1 cellular context compared by ENCODE assay signal in the genomic region with DNA sequence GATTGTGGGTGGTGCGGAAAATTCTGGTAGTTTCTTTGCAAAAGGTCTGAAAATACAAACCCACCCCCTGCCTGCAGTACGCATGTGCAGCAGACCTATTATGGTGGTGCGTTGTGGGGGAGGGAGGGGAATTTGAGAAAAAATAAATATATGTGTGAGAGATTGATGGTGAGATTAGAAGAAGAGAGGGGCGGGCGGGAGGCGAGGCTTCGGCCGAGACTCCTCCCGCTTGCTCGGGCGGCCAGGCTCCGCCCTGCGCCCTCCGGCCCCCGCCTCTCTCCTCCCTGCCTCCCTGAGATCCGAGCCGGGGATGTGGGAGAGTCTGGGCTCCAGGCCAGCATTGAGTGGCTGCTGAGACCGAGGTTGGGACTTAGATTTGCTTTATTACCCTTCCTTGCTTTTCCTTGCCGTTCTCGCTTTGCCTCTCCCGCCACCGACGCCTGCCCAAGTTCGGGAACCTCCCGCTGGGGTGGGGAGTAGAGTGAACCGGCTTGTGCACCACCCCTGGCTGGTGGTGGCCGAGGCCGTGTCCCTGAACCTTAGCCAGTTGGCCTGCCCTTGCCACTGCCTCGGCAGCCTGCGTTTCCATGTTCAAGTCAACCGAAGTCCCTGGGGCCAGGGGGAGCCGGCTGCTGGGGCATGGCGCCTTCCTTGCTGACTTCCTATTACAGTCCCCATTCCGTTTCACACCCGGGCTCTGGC.
TF ChIP-seq lines count a peak whose summit lies in the region.

No MANE protein-coding gene starts in this region.

TF ChIP-seq in HepG2, 621 proteins besides CTCF, POLR2A, EP300 and RAD21 (continued from another document and continues in another):
- TF ChIP-seq, protein P1, sequence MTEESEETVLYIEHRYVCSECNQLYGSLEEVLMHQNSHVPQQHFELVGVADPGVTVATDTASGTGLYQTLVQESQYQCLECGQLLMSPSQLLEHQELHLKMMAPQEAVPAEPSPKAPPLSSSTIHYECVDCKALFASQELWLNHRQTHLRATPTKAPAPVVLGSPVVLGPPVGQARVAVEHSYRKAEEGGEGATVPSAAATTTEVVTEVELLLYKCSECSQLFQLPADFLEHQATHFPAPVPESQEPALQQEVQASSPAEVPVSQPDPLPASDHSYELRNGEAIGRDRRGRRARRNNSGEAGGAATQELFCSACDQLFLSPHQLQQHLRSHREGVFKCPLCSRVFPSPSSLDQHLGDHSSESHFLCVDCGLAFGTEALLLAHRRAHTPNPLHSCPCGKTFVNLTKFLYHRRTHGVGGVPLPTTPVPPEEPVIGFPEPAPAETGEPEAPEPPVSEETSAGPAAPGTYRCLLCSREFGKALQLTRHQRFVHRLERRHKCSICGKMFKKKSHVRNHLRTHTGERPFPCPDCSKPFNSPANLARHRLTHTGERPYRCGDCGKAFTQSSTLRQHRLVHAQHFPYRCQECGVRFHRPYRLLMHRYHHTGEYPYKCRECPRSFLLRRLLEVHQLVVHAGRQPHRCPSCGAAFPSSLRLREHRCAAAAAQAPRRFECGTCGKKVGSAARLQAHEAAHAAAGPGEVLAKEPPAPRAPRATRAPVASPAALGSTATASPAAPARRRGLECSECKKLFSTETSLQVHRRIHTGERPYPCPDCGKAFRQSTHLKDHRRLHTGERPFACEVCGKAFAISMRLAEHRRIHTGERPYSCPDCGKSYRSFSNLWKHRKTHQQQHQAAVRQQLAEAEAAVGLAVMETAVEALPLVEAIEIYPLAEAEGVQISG (CRISPR knock-in tag; IDR thresholded peaks at IDR 0.05): 0 out of 2 replicates have a peak, but pooled peaks have one; percentile 42
- TF ChIP-seq, protein P2, sequence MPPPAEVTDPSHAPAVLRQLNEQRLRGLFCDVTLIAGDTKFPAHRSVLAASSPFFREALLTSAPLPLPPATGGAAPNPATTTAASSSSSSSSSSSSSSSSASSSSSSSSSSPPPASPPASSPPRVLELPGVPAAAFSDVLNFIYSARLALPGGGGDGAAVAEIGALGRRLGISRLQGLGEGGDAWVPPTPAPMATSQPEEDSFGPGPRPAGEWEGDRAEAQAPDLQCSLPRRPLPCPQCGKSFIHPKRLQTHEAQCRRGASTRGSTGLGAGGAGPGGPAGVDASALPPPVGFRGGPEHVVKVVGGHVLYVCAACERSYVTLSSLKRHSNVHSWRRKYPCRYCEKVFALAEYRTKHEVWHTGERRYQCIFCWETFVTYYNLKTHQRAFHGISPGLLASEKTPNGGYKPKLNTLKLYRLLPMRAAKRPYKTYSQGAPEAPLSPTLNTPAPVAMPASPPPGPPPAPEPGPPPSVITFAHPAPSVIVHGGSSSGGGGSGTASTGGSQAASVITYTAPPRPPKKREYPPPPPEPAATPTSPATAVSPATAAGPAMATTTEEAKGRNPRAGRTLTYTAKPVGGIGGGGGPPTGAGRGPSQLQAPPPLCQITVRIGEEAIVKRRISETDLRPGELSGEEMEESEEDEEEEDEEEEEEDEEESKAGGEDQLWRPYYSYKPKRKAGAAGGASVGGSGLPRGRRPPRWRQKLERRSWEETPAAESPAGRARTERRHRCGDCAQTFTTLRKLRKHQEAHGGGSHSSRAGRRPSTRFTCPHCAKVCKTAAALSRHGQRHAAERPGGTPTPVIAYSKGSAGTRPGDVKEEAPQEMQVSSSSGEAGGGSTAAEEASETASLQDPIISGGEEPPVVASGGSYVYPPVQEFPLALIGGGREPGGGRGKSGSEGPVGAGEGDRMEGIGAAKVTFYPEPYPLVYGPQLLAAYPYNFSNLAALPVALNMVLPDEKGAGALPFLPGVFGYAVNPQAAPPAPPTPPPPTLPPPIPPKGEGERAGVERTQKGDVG (CRISPR knock-in tag; IDR thresholded peaks at IDR 0.05; ENCODE audit: borderline replicate concordance): 0 out of 2 replicates have a peak, but pooled peaks have one; percentile 59
- TF ChIP-seq SMYD3 (CRISPR knock-in tag; IDR thresholded peaks at IDR 0.05) (no peak), ZSCAN25 (CRISPR knock-in tag; IDR thresholded peaks at IDR 0.05) (peak; percentile 79), HOXD1 (CRISPR knock-in tag; IDR thresholded peaks at IDR 0.05) (no peak), PHF21A (CRISPR knock-in tag; IDR thresholded peaks at IDR 0.05) (peak; percentile 65; the same call in 1 of the 2 replicates), PITX1 (CRISPR knock-in tag; IDR thresholded peaks at IDR 0.05) (peak; percentile 17; the same call in 1 of the 2 replicates), NPAS2 (CRISPR knock-in tag; IDR thresholded peaks at IDR 0.05; ENCODE audit: borderline replicate concordance) (no peak), ZNF160 (CRISPR knock-in tag; IDR thresholded peaks at IDR 0.05) (no peak), NR2C2 (CRISPR knock-in tag; IDR thresholded peaks at IDR 0.05; ENCODE audit: borderline replicate concordance) (peak; percentile 40; the same call in 1 of the 2 replicates), ZNF629 (CRISPR knock-in tag; conservative IDR thresholded peaks at IDR 0.05) (no peak), EED (CRISPR knock-in tag; IDR thresholded peaks at IDR 0.05) (no peak), ZNF205 (CRISPR knock-in tag; IDR thresholded peaks at IDR 0.05) (no peak), DMAP1 (CRISPR knock-in tag; IDR thresholded peaks at IDR 0.05) (peak; percentile 28; the same call in 1 of the 2 replicates), HOXA5 (CRISPR knock-in tag; IDR thresholded peaks at IDR 0.05) (no peak), KAT8 (CRISPR knock-in tag; IDR thresholded peaks at IDR 0.05) (peak; percentile 45), ZMYM3 (CRISPR knock-in tag; IDR thresholded peaks at IDR 0.05) (peak; percentile 25; the same call in 1 of the 2 replicates)
- TF ChIP-seq, protein P3, sequence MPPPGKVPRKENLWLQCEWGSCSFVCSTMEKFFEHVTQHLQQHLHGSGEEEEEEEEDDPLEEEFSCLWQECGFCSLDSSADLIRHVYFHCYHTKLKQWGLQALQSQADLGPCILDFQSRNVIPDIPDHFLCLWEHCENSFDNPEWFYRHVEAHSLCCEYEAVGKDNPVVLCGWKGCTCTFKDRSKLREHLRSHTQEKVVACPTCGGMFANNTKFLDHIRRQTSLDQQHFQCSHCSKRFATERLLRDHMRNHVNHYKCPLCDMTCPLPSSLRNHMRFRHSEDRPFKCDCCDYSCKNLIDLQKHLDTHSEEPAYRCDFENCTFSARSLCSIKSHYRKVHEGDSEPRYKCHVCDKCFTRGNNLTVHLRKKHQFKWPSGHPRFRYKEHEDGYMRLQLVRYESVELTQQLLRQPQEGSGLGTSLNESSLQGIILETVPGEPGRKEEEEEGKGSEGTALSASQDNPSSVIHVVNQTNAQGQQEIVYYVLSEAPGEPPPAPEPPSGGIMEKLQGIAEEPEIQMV (CRISPR knock-in tag; IDR thresholded peaks at IDR 0.05; ENCODE audit: low read depth): 0 out of 2 replicates have a peak, but pooled peaks have one; percentile 27
- TF ChIP-seq, protein P4, sequence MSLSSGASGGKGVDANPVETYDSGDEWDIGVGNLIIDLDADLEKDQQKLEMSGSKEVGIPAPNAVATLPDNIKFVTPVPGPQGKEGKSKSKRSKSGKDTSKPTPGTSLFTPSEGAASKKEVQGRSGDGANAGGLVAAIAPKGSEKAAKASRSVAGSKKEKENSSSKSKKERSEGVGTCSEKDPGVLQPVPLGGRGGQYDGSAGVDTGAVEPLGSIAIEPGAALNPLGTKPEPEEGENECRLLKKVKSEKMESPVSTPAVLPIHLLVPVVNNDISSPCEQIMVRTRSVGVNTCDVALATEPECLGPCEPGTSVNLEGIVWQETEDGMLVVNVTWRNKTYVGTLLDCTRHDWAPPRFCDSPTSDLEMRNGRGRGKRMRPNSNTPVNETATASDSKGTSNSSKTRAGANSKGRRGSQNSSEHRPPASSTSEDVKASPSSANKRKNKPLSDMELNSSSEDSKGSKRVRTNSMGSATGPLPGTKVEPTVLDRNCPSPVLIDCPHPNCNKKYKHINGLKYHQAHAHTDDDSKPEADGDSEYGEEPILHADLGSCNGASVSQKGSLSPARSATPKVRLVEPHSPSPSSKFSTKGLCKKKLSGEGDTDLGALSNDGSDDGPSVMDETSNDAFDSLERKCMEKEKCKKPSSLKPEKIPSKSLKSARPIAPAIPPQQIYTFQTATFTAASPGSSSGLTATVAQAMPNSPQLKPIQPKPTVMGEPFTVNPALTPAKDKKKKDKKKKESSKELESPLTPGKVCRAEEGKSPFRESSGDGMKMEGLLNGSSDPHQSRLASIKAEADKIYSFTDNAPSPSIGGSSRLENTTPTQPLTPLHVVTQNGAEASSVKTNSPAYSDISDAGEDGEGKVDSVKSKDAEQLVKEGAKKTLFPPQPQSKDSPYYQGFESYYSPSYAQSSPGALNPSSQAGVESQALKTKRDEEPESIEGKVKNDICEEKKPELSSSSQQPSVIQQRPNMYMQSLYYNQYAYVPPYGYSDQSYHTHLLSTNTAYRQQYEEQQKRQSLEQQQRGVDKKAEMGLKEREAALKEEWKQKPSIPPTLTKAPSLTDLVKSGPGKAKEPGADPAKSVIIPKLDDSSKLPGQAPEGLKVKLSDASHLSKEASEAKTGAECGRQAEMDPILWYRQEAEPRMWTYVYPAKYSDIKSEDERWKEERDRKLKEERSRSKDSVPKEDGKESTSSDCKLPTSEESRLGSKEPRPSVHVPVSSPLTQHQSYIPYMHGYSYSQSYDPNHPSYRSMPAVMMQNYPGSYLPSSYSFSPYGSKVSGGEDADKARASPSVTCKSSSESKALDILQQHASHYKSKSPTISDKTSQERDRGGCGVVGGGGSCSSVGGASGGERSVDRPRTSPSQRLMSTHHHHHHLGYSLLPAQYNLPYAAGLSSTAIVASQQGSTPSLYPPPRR (CRISPR knock-in tag; IDR thresholded peaks at IDR 0.05; ENCODE audit: borderline replicate concordance): peak; percentile 68; the same call in 1 of the 2 replicates
- TF ChIP-seq, protein P5, sequence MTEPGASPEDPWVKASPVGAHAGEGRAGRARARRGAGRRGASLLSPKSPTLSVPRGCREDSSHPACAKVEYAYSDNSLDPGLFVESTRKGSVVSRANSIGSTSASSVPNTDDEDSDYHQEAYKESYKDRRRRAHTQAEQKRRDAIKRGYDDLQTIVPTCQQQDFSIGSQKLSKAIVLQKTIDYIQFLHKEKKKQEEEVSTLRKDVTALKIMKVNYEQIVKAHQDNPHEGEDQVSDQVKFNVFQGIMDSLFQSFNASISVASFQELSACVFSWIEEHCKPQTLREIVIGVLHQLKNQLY (CRISPR knock-in tag; IDR thresholded peaks at IDR 0.05): no peak
- TF ChIP-seq, protein P6, sequence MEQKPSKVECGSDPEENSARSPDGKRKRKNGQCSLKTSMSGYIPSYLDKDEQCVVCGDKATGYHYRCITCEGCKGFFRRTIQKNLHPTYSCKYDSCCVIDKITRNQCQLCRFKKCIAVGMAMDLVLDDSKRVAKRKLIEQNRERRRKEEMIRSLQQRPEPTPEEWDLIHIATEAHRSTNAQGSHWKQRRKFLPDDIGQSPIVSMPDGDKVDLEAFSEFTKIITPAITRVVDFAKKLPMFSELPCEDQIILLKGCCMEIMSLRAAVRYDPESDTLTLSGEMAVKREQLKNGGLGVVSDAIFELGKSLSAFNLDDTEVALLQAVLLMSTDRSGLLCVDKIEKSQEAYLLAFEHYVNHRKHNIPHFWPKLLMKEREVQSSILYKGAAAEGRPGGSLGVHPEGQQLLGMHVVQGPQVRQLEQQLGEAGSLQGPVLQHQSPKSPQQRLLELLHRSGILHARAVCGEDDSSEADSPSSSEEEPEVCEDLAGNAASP (CRISPR knock-in tag; IDR thresholded peaks at IDR 0.05; ENCODE audit: borderline replicate concordance): 0 out of 2 replicates have a peak, but pooled peaks have one; percentile 12
- TF ChIP-seq, protein P7, sequence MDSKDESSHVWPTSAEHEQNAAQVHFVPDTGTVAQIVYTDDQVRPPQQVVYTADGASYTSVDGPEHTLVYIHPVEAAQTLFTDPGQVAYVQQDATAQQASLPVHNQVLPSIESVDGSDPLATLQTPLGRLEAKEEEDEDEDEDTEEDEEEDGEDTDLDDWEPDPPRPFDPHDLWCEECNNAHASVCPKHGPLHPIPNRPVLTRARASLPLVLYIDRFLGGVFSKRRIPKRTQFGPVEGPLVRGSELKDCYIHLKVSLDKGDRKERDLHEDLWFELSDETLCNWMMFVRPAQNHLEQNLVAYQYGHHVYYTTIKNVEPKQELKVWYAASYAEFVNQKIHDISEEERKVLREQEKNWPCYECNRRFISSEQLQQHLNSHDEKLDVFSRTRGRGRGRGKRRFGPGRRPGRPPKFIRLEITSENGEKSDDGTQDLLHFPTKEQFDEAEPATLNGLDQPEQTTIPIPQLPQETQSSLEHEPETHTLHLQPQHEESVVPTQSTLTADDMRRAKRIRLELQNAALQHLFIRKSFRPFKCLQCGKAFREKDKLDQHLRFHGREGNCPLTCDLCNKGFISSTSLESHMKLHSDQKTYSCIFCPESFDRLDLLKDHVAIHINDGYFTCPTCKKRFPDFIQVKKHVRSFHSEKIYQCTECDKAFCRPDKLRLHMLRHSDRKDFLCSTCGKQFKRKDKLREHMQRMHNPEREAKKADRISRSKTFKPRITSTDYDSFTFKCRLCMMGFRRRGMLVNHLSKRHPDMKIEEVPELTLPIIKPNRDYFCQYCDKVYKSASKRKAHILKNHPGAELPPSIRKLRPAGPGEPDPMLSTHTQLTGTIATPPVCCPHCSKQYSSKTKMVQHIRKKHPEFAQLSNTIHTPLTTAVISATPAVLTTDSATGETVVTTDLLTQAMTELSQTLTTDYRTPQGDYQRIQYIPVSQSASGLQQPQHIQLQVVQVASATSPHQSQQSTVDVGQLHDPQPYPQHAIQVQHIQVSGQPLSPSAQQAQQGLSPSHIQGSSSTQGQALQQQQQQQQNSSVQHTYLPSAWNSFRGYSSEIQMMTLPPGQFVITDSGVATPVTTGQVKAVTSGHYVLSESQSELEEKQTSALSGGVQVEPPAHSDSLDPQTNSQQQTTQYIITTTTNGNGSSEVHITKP (CRISPR knock-in tag; IDR thresholded peaks at IDR 0.05; ENCODE audit: low read depth): peak; percentile 78; the same call in 1 of the 2 replicates
- TF ChIP-seq, protein P8, sequence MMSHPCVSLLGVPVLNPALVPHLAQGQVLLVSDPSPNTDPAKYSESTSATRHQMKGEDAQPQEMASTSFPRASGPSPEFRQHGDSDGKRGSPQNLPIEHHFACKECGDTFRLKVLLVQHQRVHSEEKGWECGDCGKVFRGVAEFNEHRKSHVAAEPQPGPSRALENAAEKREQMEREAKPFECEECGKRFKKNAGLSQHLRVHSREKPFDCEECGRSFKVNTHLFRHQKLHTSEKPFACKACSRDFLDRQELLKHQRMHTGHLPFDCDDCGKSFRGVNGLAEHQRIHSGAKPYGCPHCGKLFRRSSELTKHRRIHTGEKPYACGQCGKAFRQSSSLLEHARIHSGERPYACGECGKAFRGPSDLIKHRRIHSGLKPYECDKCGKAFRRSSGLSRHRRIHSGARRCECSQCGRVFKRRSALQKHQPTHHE (CRISPR knock-in tag; IDR thresholded peaks at IDR 0.05; ENCODE audit: borderline replicate concordance): 0 out of 2 replicates have a peak, but pooled peaks have one; percentile 59
- TF ChIP-seq, protein P9, sequence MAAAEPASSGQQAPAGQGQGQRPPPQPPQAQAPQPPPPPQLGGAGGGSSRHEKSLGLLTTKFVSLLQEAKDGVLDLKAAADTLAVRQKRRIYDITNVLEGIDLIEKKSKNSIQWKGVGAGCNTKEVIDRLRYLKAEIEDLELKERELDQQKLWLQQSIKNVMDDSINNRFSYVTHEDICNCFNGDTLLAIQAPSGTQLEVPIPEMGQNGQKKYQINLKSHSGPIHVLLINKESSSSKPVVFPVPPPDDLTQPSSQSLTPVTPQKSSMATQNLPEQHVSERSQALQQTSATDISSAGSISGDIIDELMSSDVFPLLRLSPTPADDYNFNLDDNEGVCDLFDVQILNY (CRISPR knock-in tag; conservative IDR thresholded peaks at IDR 0.05): peak; percentile 52; the same call in 1 of the 2 replicates
